Comparison of ENCODE assay signal across 8 cellular contexts in the genomic region with DNA sequence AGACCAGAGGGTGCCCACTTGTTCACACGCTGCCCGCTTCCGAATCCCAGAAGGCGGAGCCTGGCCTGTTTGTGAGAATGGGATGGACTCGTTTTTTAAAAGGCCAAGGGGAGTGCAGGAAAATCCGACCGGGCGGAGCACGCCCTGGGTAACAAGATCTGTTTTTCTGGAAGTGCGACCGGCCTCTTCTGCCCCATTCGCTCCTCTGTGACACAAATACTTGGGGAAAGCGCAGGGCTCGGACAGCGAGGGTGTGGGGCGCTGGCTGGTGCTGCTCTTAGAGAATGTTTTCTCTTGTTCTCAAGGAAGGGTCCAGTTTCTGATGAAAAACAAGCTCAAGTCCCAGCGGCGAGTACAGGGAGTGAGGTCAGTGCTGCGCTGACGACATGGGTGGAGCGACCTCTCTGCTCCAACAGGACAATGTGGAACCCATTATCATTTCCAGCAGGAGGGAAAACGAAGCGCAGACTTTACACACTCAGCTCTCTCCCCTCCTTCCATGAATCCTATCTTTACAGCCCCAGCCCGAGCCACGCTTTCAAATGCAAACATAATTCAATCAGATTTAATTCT. TPM values are rescaled to one million over a fixed set of nuclear protein-coding genes. Genes with fewer than 3 reads are reported as not detected.
DNase-seq lines count a peak whose midpoint lies in the region; ATAC-seq and TF ChIP-seq lines count a peak whose summit lies in the region.

No MANE protein-coding gene starts in this region.

- H3K4me1 ChIP-seq in lower lobe of right lung: peaks cover 29% of the 10 kb centered on the region
- peaks cover 11% of the 10 kb centered on the region for H3K4me1 ChIP-seq in testis

- DNase-seq in AG09309 (ENCODE audit: low read depth): peak; percentile 45
- peak in 2 of 3 experiments; percentile 73 to 78 for DNase-seq in NCI-H1417 (lab: John Stamatoyannopoulos, UW)
- peak; percentile 59 to 73 for DNase-seq in dermis microvascular lymphatic vessel endothelial cell (ENCODE audit: low read depth in 2 of 2)
- DNase-seq in lower lobe of right lung: peak; percentile 64
- peak; percentile 75 for DNase-seq in testis

- WGBS in testis, 2 donors: 4 to 12% methylated on average over 25 of the region's 25 CpGs

- H3K27ac ChIP-seq in lower lobe of right lung: peak overlapping the region; percentile 75
- peak overlapping the region; percentile 47 to 66 for H3K27ac ChIP-seq in testis

- no peak for TF ChIP-seq POLR2A in testis (IDR thresholded peaks at IDR 0.05)

- peak; percentile 58 to 70 for ATAC-seq in lower lobe of right lung
- no peak for ATAC-seq in HG03378 (IDR thresholded peaks at IDR 0.05; ENCODE audit: unreplicated experiment)
- ATAC-seq in GM18858 (IDR thresholded peaks at IDR 0.05; ENCODE audit: unreplicated experiment): no peak
- no peak for ATAC-seq in HG03159 (IDR thresholded peaks at IDR 0.05; ENCODE audit: unreplicated experiment)

- H3K9me3 ChIP-seq in lower lobe of right lung (no peaks in the 10 kb centered on the region), testis (no peaks in the 10 kb centered on the region)

- H3K27me3 ChIP-seq in lower lobe of right lung (ENCODE audit: low read depth) (no peaks in the 10 kb centered on the region), testis (no peaks in the 10 kb centered on the region)

- H3K4me3 ChIP-seq in AG09309 (ENCODE audit: control insufficient read depth, low read depth, low read length): peak overlapping the region; percentile 45
- H3K4me3 ChIP-seq in lower lobe of right lung: peak overlapping the region; percentile 74
- H3K4me3 ChIP-seq in testis: peak overlapping the region; percentile 61 to 65

- no peak for TF ChIP-seq CTCF in AG09309 (IDR thresholded peaks at IDR 0.05; ENCODE audit: control insufficient read depth, insufficient read depth, low read depth, low read length, missing control alignments)
- TF ChIP-seq CTCF in lower lobe of right lung (IDR thresholded peaks at IDR 0.05): no peak
- TF ChIP-seq CTCF in testis (IDR thresholded peaks at IDR 0.05): no peak

- H3K36me3 ChIP-seq in lower lobe of right lung: peaks cover 6% of the 10 kb centered on the region
- H3K36me3 ChIP-seq in testis (ENCODE audit: low read depth, missing control alignments): no peaks in the 10 kb centered on the region

- intact Hi-C loops in lower lobe of right lung (cut with DNase I): no loop called here
- intact Hi-C loops in testis (cut with DNase I; ENCODE audit: low total_unique reads): loop anchor here (10.0 kb wide), 1 partner anchor 77 kb away; no protein-coding TSS in a partner anchor

RNA-seq across cellular contexts. Expression of a gene that starts 1.3 kb away (rescaled TPM):
- total RNA-seq in dermis microvascular lymphatic vessel endothelial cell (1.7 and 5.6 TPM in 2 replicates), lower lobe of right lung (9.7 TPM), testis (10 to 100 TPM; 24.3 to 25.6 TPM)
- 29.7 TPM for polyA plus RNA-seq in testis (ENCODE audit: insufficient read depth, low read depth, low replicate concordance)

RNA-seq across cellular contexts. Expression of a gene that starts 20.4 kb away (rescaled TPM):
- total RNA-seq in dermis microvascular lymphatic vessel endothelial cell (0.13 and 0.25 TPM in 2 replicates), lower lobe of right lung (0.24 TPM), testis (10 to 100 TPM; 19.1 to 29.1 TPM)
- 65.2 TPM for polyA plus RNA-seq in testis (ENCODE audit: insufficient read depth, low read depth, low replicate concordance)

Comparison
In these comparisons a context has a peak if more than half of its experiments do, and no peak if none do; other contexts are left out.
1. ATAC-seq: peak in lower lobe of right lung (2 of 2); none in HG03378 (single experiment), GM18858 (single experiment) and HG03159 (single experiment).
2. RNA of a gene that starts 20.4 kb away (total RNA-seq): 19.1 to 29.1 TPM in testis; 0.24 TPM in lower lobe of right lung (single experiment) and 0.13 to 0.25 TPM in dermis microvascular lymphatic vessel endothelial cell; every median in the first group is over 10 times any median in the second.
3. Peak in every context shown above with its lines, with median percentiles within 50 percentile points of each other: DNase-seq and H3K4me3 ChIP-seq.